In the genomic region with DNA sequence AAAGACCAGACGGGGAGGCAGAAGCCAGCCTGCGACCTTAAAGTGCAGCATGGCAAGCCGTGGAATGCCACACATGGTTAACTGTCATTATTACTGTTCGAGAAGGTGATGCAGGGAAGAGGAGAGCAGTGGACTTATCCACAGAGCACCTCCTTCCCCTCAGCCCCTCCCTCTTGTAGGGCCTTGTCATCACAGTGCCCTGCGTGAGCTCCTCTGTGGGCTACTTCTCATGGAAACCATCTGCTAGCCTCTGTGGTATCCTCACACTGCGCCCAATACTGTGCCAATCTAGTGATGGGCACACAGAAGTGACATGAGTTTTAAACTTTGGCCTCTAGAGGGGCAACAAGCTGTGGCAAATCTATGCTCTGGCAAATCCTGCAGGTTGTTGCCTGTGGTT, we compare ENCODE assay signal across 14 cellular contexts. TPM values are rescaled to one million over a fixed set of nuclear protein-coding genes. Genes with fewer than 3 reads are reported as not detected.
DNase-seq lines count a peak whose midpoint lies in the region; ATAC-seq, FAIRE-seq and TF ChIP-seq lines count a peak whose summit lies in the region.
"Had no signal": no experiment of that assay in that cellular context is flagged by ENCODE, and none has a peak within 500 bp of the region (broad histone marks: within the 10 kb centered on the region; RNA-seq: fewer than 3 reads in every experiment).

No MANE protein-coding gene starts in this region.

- peak overlapping the region; percentile 78 for H3K9ac ChIP-seq in GM12878 (ENCODE audit: control insufficient read depth, insufficient read depth, low read length)

- TF ChIP-seq POLR2A in GM12878 (IDR thresholded peaks at IDR 0.05; ENCODE audit: low read depth, low read length), result no peak

- in situ Hi-C loops in GM12878 (cut with MboI), result no loop called here

- H3K4me1 ChIP-seq in GM12878 (ENCODE audit: control insufficient read depth, insufficient read depth, low read length), result peaks cover 21% of the 10 kb centered on the region
- H3K4me1 ChIP-seq: A549, tibial artery had no signal

- peaks cover 18% of the 10 kb centered on the region for H3K79me2 ChIP-seq in GM12878 (ENCODE audit: control insufficient read depth, insufficient read depth, low read length)

- no peak for FAIRE-seq in GM12878 (lab: Jason Lieb, UNC)
- FAIRE-seq: A549 had no signal

- no peak overlapping the region for H2AFZ ChIP-seq in GM12878 (ENCODE audit: control insufficient read depth, low read depth, low read length)

- no peaks in the 10 kb centered on the region for H4K20me1 ChIP-seq in GM12878 (ENCODE audit: control insufficient read depth, insufficient read depth)

- peaks cover 0 to 2% of the 10 kb centered on the region in 2 experiments; a peak in 1 of 4 replicates for H3K36me3 ChIP-seq in GM12878 (ENCODE audit: control insufficient read depth in 2 of 2, insufficient read depth in 2 of 2, low read length in 1 of 2)
- H3K36me3 ChIP-seq: tibial artery had no signal

- peak overlapping the region; percentile 97 for H3K27ac Mint-ChIP-seq in T-helper 2 cell treated with Interferon-gamma antibody and Interleukin-4, amounts not matched to agents 5 μg/mL and 100 μg/mL, for 36 hours
- peak overlapping the region; percentile 85 for H3K27ac Mint-ChIP-seq in stimulated activated memory B cell treated with anti-CD40 and anti-IgM and Interleukin-4, amounts not matched to agents 10 μg/mL and 1 μg/mL and 100 μg/mL, for 72 hours

- intact Hi-C loops in GM12878 (cut with micrococcal nuclease; ENCODE audit: unreplicated experiment), result no loop called here

- TF ChIP-seq EP300 in GM12878 (IDR thresholded peaks at IDR 0.05; ENCODE audit: borderline replicate concordance in 1 of 2, control insufficient read depth in 1 of 2, low read depth in 2 of 2, low read length in 2 of 2), result no peak

- SMC1A ChIA-PET in GM12878 (lab: Charles Lee; ENCODE audit: uncharacterized antibody, unreplicated experiment), result interaction anchor here (0.6 to 5.4 kb wide), 12 partner anchors 9 to 158 kb away, joined by 3 to 57 read pairs (median 6); partner anchors contain the start of genes CCDC134 and MEI1

- peak overlapping the region; percentile 76 for H3K4me3 ChIP-seq in GM12878
- H3K4me3 ChIP-seq: A549, tibial artery had no signal

- peaks cover 37% of the 10 kb centered on the region for H3K4me1 Mint-ChIP-seq in T-helper 2 cell treated with Interferon-gamma antibody and Interleukin-4, amounts not matched to agents 5 μg/mL and 100 μg/mL, for 36 hours (ENCODE audit: low read depth)
- H3K4me1 Mint-ChIP-seq in stimulated activated memory B cell treated with anti-CD40 and anti-IgM and Interleukin-4, amounts not matched to agents 10 μg/mL and 1 μg/mL and 100 μg/mL, for 72 hours, result peaks cover 50% of the 10 kb centered on the region

- RAD21 ChIA-PET in GM12878 (lab: Charles Lee; ENCODE audit: unreplicated experiment), result interaction anchor here (0.9 to 4.4 kb wide), 12 partner anchors 9 to 158 kb away, joined by 3 to 56 read pairs (median 6); partner anchors contain the start of genes CCDC134, MEI1 and SREBF2

- H3K27me3 ChIP-seq in GM12878 (replicated peaks in 1 of 2; ENCODE audit: control insufficient read depth in 2 of 2, insufficient read depth in 2 of 2, low read length in 1 of 2), result no peaks in the 10 kb centered on the region
- H3K27me3 ChIP-seq: tibial artery had no signal

- no peak for TF ChIP-seq RAD21 in GM12878 (IDR thresholded peaks at IDR 0.05; ENCODE audit: insufficient read depth, low read depth, low read length)

- H3K9me3 ChIP-seq in GM12878 (replicated peaks; ENCODE audit: control insufficient read depth, insufficient read depth, low read length), result no peaks in the 10 kb centered on the region
- H3K9me3 ChIP-seq: A549, tibial artery had no signal

- DNase-seq in activated T-cell treated with anti-CD3 and anti-CD28 coated beads, Interleukin-2, amount 50 U/mL, for 1 hour, result peak; percentile 30
- DNase-seq in activated T-cell treated with anti-CD3 and anti-CD28 coated beads for 4 hours (no peak), GM12878 (ENCODE audit: low read depth, low spot score) (no peak), NCI-H1048 (lab: John Stamatoyannopoulos, UW) (no peak), GM03348 (ENCODE audit: low spot score) (no peak)
- DNase-seq in T-helper 2 cell treated with Interferon-gamma antibody and Interleukin-4, amounts not matched to agents 5 μg/mL and 100 μg/mL, for 36 hours (ENCODE audit: low spot score), result peak; percentile 29
- DNase-seq: DMS 273 treated with DMSO at 0.1 percent for 48 hours, mesenchymal stem cell, SW 1271, tibial artery had no signal

- no TSS peak for BruUV-seq in GM12878 (replicated peaks; lab: Mats Ljungman, UMichigan)

- H3K36me3 Mint-ChIP-seq in T-helper 2 cell treated with Interferon-gamma antibody and Interleukin-4, amounts not matched to agents 5 μg/mL and 100 μg/mL, for 36 hours (ENCODE audit: low read depth), result peaks cover 12% of the 10 kb centered on the region
- H3K36me3 Mint-ChIP-seq in stimulated activated memory B cell treated with anti-CD40 and anti-IgM and Interleukin-4, amounts not matched to agents 10 μg/mL and 1 μg/mL and 100 μg/mL, for 72 hours, result peaks cover 7% of the 10 kb centered on the region

- POLR2A ChIA-PET in GM12878 (lab: Charles Lee), result interaction anchor here (0.6 to 10.4 kb wide), 18 partner anchors 9 to 161 kb away, joined by 3 to 172 read pairs (median 6); partner anchors contain the start of genes CCDC134, DESI1, SNU13 and SREBF2

- peak in 1 of 3 experiments; percentile 23; a peak in 1 of 6 replicates for TF ChIP-seq CTCF in GM12878 (IDR thresholded peaks at IDR 0.05 in 2 of 3, conservative IDR thresholded peaks at IDR 0.05 in 1 of 3; ENCODE audit: control insufficient read depth in 2 of 3, extremely low read depth in 1 of 3, insufficient read depth in 1 of 3, low read depth in 3 of 3, low read length in 3 of 3)

- H3K27me3 Mint-ChIP-seq in T-helper 2 cell treated with Interferon-gamma antibody and Interleukin-4, amounts not matched to agents 5 μg/mL and 100 μg/mL, for 36 hours (ENCODE audit: low read depth), result no peaks in the 10 kb centered on the region
- H3K27me3 Mint-ChIP-seq in stimulated activated memory B cell treated with anti-CD40 and anti-IgM and Interleukin-4, amounts not matched to agents 10 μg/mL and 1 μg/mL and 100 μg/mL, for 72 hours, result no peaks in the 10 kb centered on the region

- ATAC-seq in GM12878 (peak; percentile 43), GM18909 (IDR thresholded peaks at IDR 0.05; ENCODE audit: poor library complexity, unreplicated experiment) (no peak)
- no peak for ATAC-seq in stimulated activated memory B cell treated with anti-CD40 and anti-IgM and Interleukin-4, amounts not matched to agents 10 μg/mL and 1 μg/mL and 100 μg/mL, for 72 hours
- ATAC-seq: A549 had no signal

- H3K4me2 ChIP-seq in GM12878 (ENCODE audit: control insufficient read depth, insufficient read depth), result peak overlapping the region; percentile 98
- H3K4me2 ChIP-seq: A549 had no signal

- CTCF ChIA-PET in GM12878 (lab: Yijun Ruan, JAX), result interaction anchor here (0.7 to 4.8 kb wide), 15 partner anchors 14 to 331 kb away, joined by 3 to 47 read pairs (median 5); partner anchors contain the start of gene MEI1

- peak overlapping the region; percentile 90 for H3K4me3 Mint-ChIP-seq in T-helper 2 cell treated with Interferon-gamma antibody and Interleukin-4, amounts not matched to agents 5 μg/mL and 100 μg/mL, for 36 hours
- H3K4me3 Mint-ChIP-seq in stimulated activated memory B cell treated with anti-CD40 and anti-IgM and Interleukin-4, amounts not matched to agents 10 μg/mL and 1 μg/mL and 100 μg/mL, for 72 hours, result peak overlapping the region; percentile 84

- peak overlapping the region; percentile 54 for H3K27ac ChIP-seq in GM12878 (ENCODE audit: control insufficient read depth, insufficient read depth)
- H3K27ac ChIP-seq: A549, KMS-11, tibial artery had no signal

- WGBS in GM12878 (ENCODE audit: insufficient coverage, insufficient replicate concordance, low lambda C conversion rate, missing lambda C conversion rate), result 65% methylated on average over 6 of the region's 6 CpGs

- no peaks in the 10 kb centered on the region for H3K9me3 Mint-ChIP-seq in T-helper 2 cell treated with Interferon-gamma antibody and Interleukin-4, amounts not matched to agents 5 μg/mL and 100 μg/mL, for 36 hours
- H3K9me3 Mint-ChIP-seq in stimulated activated memory B cell treated with anti-CD40 and anti-IgM and Interleukin-4, amounts not matched to agents 10 μg/mL and 1 μg/mL and 100 μg/mL, for 72 hours, result no peaks in the 10 kb centered on the region

RNA-seq across cellular contexts. Expression of gene CCDC134, which starts 18.2 kb away (rescaled TPM):
- total RNA-seq in GM12878 (2013; cell fraction: nucleolus; rRNA removed), result 19.5 and 23.0 TPM in 2 replicates
- total RNA-seq in GM12878 (2014; rRNA removed) (14.5 and 15.8 TPM in 2 replicates), GM12878 (2014; rRNA removed; fragmentation: Illumina TruSeq; extraction: Trizol) (11.8 and 13.6 TPM in 2 replicates), GM12878 (2021) (18.2 and 19.3 TPM in 2 replicates)
- 2.9 TPM for polyA plus RNA-seq in GM12878 (2011; ENCODE audit: low read depth)
- polyA plus RNA-seq in GM12878 (2011; rRNA removed) (4.7 and 8.2 TPM in 2 replicates), GM12878 (2014; fragmentation: Illumina TruSeq; extraction: Trizol) (9.1 and 10.6 TPM in 2 replicates), GM12878 (2014; fragmentation: Nextera tagmentation; extraction: Ambion mirVana) (1 to 10 TPM in 1 of 2 experiments, under 1 TPM in 1; 0.35 to 1.2 TPM), GM12878 (2014; rRNA removed) (10.7 and 14.0 TPM in 2 replicates), GM12878 (2016; fragmentation: Nextera tagmentation; extraction: Ambion mirVana) (10 to 100 TPM; 12.8 to 14.4 TPM)
- polyA plus RNA-seq in GM12878 (2011; cell fraction: cytosol; rRNA removed), result 12.0 and 15.1 TPM in 2 replicates
- polyA plus RNA-seq in GM12878 (2011; cell fraction: nucleus; rRNA removed), result 12.0 and 13.9 TPM in 2 replicates
- polyA plus RNA-seq in GM12878 (2012), result 4.8 and 5.4 TPM in 2 replicates
- polyA minus RNA-seq in GM12878 (2011; rRNA and poly(A)+ RNA removed), result 22.6 and 41.9 TPM in 2 replicates
- 11.0 and 13.6 TPM in 2 replicates for polyA minus RNA-seq in GM12878 (2011; cell fraction: cytosol; rRNA and poly(A)+ RNA removed)
- 7.3 and 9.1 TPM in 2 replicates for polyA minus RNA-seq in GM12878 (2011; cell fraction: nucleus; rRNA and poly(A)+ RNA removed)

RNA-seq across cellular contexts. Expression of gene SREBF2, which starts 50.6 kb away (rescaled TPM):
- total RNA-seq in GM12878 (2013; cell fraction: nucleolus; rRNA removed), result 537 and 614 TPM in 2 replicates
- total RNA-seq in GM12878 (2014; rRNA removed), result 62.9 and 75.3 TPM in 2 replicates
- 52.2 and 56.3 TPM in 2 replicates for total RNA-seq in GM12878 (2014; rRNA removed; fragmentation: Illumina TruSeq; extraction: Trizol)
- total RNA-seq in GM12878 (2021), result 171 and 177 TPM in 2 replicates
- polyA plus RNA-seq in GM12878 (2011; ENCODE audit: low read depth), result 105 TPM
- polyA plus RNA-seq in GM12878 (2011; rRNA removed), result 94.7 and 124 TPM in 2 replicates
- polyA plus RNA-seq in GM12878 (2011; cell fraction: cytosol; rRNA removed), result 139 and 162 TPM in 2 replicates
- 458 and 495 TPM in 2 replicates for polyA plus RNA-seq in GM12878 (2011; cell fraction: nucleus; rRNA removed)
- 149 and 160 TPM in 2 replicates for polyA plus RNA-seq in GM12878 (2012)
- polyA plus RNA-seq in GM12878 (2014; fragmentation: Illumina TruSeq; extraction: Trizol), result 144 and 150 TPM in 2 replicates
- 1 to 10 TPM; 2.4 to 3.6 TPM for polyA plus RNA-seq in GM12878 (2014; fragmentation: Nextera tagmentation; extraction: Ambion mirVana)
- 160 and 184 TPM in 2 replicates for polyA plus RNA-seq in GM12878 (2014; rRNA removed)
- 10 to 100 TPM; 73.8 to 82.3 TPM for polyA plus RNA-seq in GM12878 (2016; fragmentation: Nextera tagmentation; extraction: Ambion mirVana)
- polyA minus RNA-seq in GM12878 (2011; rRNA and poly(A)+ RNA removed), result 180 and 262 TPM in 2 replicates
- polyA minus RNA-seq in GM12878 (2011; cell fraction: cytosol; rRNA and poly(A)+ RNA removed), result 77.4 and 82.9 TPM in 2 replicates
- polyA minus RNA-seq in GM12878 (2011; cell fraction: nucleus; rRNA and poly(A)+ RNA removed), result 89.6 and 141 TPM in 2 replicates

Comparison
In these comparisons a context has a peak if more than half of its experiments do, and no peak if none do; other contexts are left out.
1. DNase-seq: peak in activated T-cell treated with anti-CD3 and anti-CD28 coated beads, Interleukin-2, amount 50 U/mL, for 1 hour (single experiment) and T-helper 2 cell treated with Interferon-gamma antibody and Interleukin-4, amounts not matched to agents 5 μg/mL and 100 μg/mL, for 36 hours (single experiment); none in activated T-cell treated with anti-CD3 and anti-CD28 coated beads for 4 hours (single experiment), GM12878 (single experiment), NCI-H1048 (single experiment) and GM03348 (single experiment).